Comparison of ENCODE assay signal across 10 cellular contexts in the genomic region with DNA sequence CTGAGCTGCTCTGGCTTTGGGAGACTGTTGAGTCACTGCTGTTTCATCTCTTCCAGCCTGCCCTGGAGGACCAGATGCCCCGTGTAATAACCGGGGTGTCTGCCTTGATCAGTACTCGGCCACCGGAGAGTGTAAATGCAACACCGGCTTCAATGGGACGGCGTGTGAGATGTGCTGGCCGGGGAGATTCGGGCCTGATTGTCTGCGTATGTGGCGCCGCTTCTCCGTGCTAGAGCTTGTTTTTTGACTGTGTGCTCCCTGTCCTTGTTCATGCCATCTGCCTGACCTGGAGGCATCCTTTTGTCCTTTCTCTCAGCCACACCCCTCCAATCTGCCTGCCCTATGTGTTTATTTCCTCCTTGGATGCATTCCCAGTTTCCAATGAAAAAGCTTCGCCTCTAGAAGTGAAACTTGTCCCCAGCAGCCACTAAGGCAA.
DNase-seq lines count a peak whose midpoint lies in the region; ATAC-seq and FAIRE-seq lines count a peak whose summit lies in the region.
"Had no signal": no experiment of that assay in that cellular context is flagged by ENCODE, and none has a peak within 500 bp of the region (broad histone marks: within the 10 kb centered on the region; RNA-seq: fewer than 3 reads in every experiment).

No MANE protein-coding gene starts in this region.

- H3K4me3 ChIP-seq in small intestine (ENCODE audit: low read depth in 1 of 2, low read length in 2 of 2): no peak overlapping the region

- H3K27me3 ChIP-seq in small intestine (ENCODE audit: control insufficient read depth in 2 of 2, insufficient read depth in 2 of 2, low read length in 2 of 2): no peaks in the 10 kb centered on the region

- no peaks in the 10 kb centered on the region for H3K9me3 ChIP-seq in small intestine (ENCODE audit: control insufficient read depth, low read depth)

- FAIRE-seq in small intestine (lab: Jason Lieb, UNC): no peak

- H3K36me3 ChIP-seq in small intestine (ENCODE audit: control insufficient read depth in 2 of 2, insufficient read depth in 2 of 2, low read length in 2 of 2): no peaks in the 10 kb centered on the region

- no peaks in the 10 kb centered on the region for H3K4me1 ChIP-seq in small intestine (ENCODE audit: control insufficient read depth in 2 of 2, insufficient read depth in 1 of 2, low read depth in 1 of 2, low read length in 1 of 2)

- 9 to 55% (median 40%) methylated on average over 14 of the region's 14 CpGs for WGBS in small intestine, 3 donors

- no peak for ATAC-seq in HG03025 (IDR thresholded peaks at IDR 0.05; ENCODE audit: low FRiP score, unreplicated experiment)
- ATAC-seq in HG03571 (IDR thresholded peaks at IDR 0.05; ENCODE audit: unreplicated experiment): no peak
- no peak for ATAC-seq in GM18873 (IDR thresholded peaks at IDR 0.05; ENCODE audit: low FRiP score, unreplicated experiment)
- no peak for ATAC-seq in GM19467 (IDR thresholded peaks at IDR 0.05; ENCODE audit: unreplicated experiment)
- ATAC-seq: Panc1 had no signal

- H3K27ac ChIP-seq in epithelial cell of prostate (no peak overlapping the region), small intestine (ENCODE audit: low read depth in 1 of 2, low read length in 1 of 2) (peak overlapping the region in 1 of 2 donors; percentile 54)

- DNase-seq in HT-29 (ENCODE audit: low spot score): peak; percentile 49
- peak; percentile 95 for DNase-seq in NCI-H69 (lab: John Stamatoyannopoulos, UW)
- DNase-seq in epithelial cell of prostate (ENCODE audit: low read depth, low spot score): peak; percentile 6
- peak; percentile 97 for DNase-seq in small intestine
- DNase-seq: stimulated activated CD4-positive, alpha-beta T cell treated with anti-CD3 and anti-CD28 coated beads, Interleukin-4, amount 100 ng/mL, for 24 hours had no signal

Comparison
In these comparisons a context has a peak if more than half of its experiments do, and no peak if none do; other contexts are left out.
1. DNase-seq: peak in every context shown above with its lines; median percentile 97 in small intestine; 95 in NCI-H69; 49 in HT-29; 6 in epithelial cell of prostate.